ENCODE assay signal across 8 cellular contexts in genomic region chr16:56190903-56191806, GRCh38. TPM values are rescaled to one million over a fixed set of nuclear protein-coding genes. Genes with fewer than 3 reads are reported as not detected.
A peak's percentile ranks its signal among the peaks of the same experiment; 100 is the strongest.
DNase-seq lines count a peak whose midpoint lies in the region; ATAC-seq and TF ChIP-seq lines count a peak whose summit lies in the region.

TSS of gene GNAO1 (plus strand) at chr16:56191489. CDS start at chr16:56192236, 747 bp downstream.

- H3K27me3 Mint-ChIP-seq in natural killer cell (ENCODE audit: low read depth in 2 of 2), result peaks cover 37 to 63% of the 10 kb centered on the region in 2 donors

- no peaks in the 10 kb centered on the region for H3K9me3 Mint-ChIP-seq in natural killer cell

- peak; percentile 96 for DNase-seq in D341Med (ENCODE audit: low spot score)
- peak; percentile 9 for DNase-seq in NOMO-1 treated with DMSO at 0.1 percent for 48 hours (lab: John Stamatoyannopoulos, UW; ENCODE audit: unreplicated experiment)
- peak; percentile 49 for DNase-seq in activated gamma-delta T cell treated with Interleukin-2 at 50 U/mL for 16 hours
- peak; percentile 39 for DNase-seq in fibroblast of villous mesenchyme (ENCODE audit: low read depth)
- peak; percentile 44 for DNase-seq in natural killer cell
- DNase-seq in superior temporal gyrus (ENCODE audit: extremely low spot score), result peak; percentile 83

- peaks cover 5 to 24% of the 10 kb centered on the region in 2 donors for H3K4me1 Mint-ChIP-seq in natural killer cell

- peak within 1 kb of the TSS in 1 of 2 donors; percentile 70 for H3K27ac Mint-ChIP-seq in natural killer cell

- peak within 1 kb of the TSS; percentile 55 for H3K4me3 ChIP-seq in fibroblast of villous mesenchyme (ENCODE audit: low read depth, low read length)

- TF ChIP-seq CTCF in fibroblast of villous mesenchyme (IDR thresholded peaks at IDR 0.05; ENCODE audit: insufficient read depth, low read depth, low read length), result no peak
- TF ChIP-seq CTCF in natural killer cell (IDR thresholded peaks at IDR 0.05), result no peak

- H3K4me3 Mint-ChIP-seq in natural killer cell, result peak within 1 kb of the TSS; percentile 89

- intact Hi-C loops in natural killer cell (cut with micrococcal nuclease), result no loop called here

- no peaks in the 10 kb centered on the region for H3K36me3 Mint-ChIP-seq in natural killer cell

- ATAC-seq in HG02759 (IDR thresholded peaks at IDR 0.05; ENCODE audit: unreplicated experiment) (peak; percentile 72), natural killer cell (peak; percentile 82 to 85 (median 82)), GM21737 (IDR thresholded peaks at IDR 0.05; ENCODE audit: unreplicated experiment) (no peak)

RNA-seq across cellular contexts. Expression of gene GNAO1, which starts in this region (rescaled TPM):
- total RNA-seq in fibroblast of villous mesenchyme, result under 0.01 and 1.3 TPM in 2 replicates
- 1 to 10 TPM in 2 of 3 donors, under 1 TPM in 1; 0.45 to 4.6 (median 1.1) TPM for total RNA-seq in natural killer cell

Comparison
In these comparisons a context has a peak if more than half of its experiments do, and no peak if none do; other contexts are left out.
1. DNase-seq: peak in every context shown above with its lines; median percentile 96 in D341Med; 83 in superior temporal gyrus; 49 in activated gamma-delta T cell treated with Interleukin-2 at 50 U/mL for 16 hours; 44 in natural killer cell; 39 in fibroblast of villous mesenchyme; 9 in NOMO-1 treated with DMSO at 0.1 percent for 48 hours.